In the genomic region with DNA sequence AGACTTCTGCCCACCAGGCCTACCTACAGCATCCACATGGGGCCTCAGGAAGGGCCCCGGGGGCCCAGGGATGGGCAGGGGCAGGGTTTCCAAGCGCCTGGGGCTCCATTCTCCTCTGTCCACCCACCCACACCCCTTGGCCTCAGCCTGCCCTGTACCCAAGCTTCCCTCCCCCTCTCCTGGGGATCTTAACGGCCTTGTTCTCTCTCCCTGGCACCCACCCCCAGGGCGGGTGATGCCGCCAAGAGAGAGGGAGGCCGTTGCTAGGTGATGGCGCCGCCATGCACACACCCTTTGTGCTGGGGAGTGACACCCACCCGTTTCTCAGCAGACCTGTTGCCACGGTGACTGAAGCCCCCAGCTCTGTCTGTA, we compare ENCODE assay signal across 1 cellular context.
TF ChIP-seq lines count a peak whose summit lies in the region.

No MANE protein-coding gene starts in this region.

TF ChIP-seq in GM12878, 131 proteins besides CTCF, POLR2A, EP300 and RAD21:
- TF ChIP-seq NBN (IDR thresholded peaks at IDR 0.05) = no peak
- TF ChIP-seq POU2F2 (IDR thresholded peaks at IDR 0.05; ENCODE audit: borderline replicate concordance, low read depth, low read length) = no peak
- TF ChIP-seq KDM1A (IDR thresholded peaks at IDR 0.05; ENCODE audit: borderline replicate concordance) = no peak
- TF ChIP-seq MTA3 (IDR thresholded peaks at IDR 0.05; ENCODE audit: borderline replicate concordance, low read length) = no peak
- no peak for TF ChIP-seq SRF (IDR thresholded peaks at IDR 0.05; ENCODE audit: low read depth in 2 of 2, low read length in 2 of 2)
- no peak for TF ChIP-seq ZBED1 (IDR thresholded peaks at IDR 0.05; ENCODE audit: borderline replicate concordance)
- TF ChIP-seq RBBP5 (conservative IDR thresholded peaks at IDR 0.05) = no peak
- no peak for TF ChIP-seq EED (IDR thresholded peaks at IDR 0.05; ENCODE audit: low read depth)
- no peak for TF ChIP-seq HCFC1 (IDR thresholded peaks at IDR 0.05; ENCODE audit: low read length)
- TF ChIP-seq NR2C1 (IDR thresholded peaks at IDR 0.05) = no peak
- TF ChIP-seq NFYA (IDR thresholded peaks at IDR 0.05; ENCODE audit: borderline replicate concordance, low read depth, low read length) = no peak
- TF ChIP-seq DPF2 (IDR thresholded peaks at IDR 0.05) = no peak
